In genomic region chr16:67179421-67180080, GRCh38 we compare ENCODE assay signal across 13 cellular contexts. TPM values are rescaled to one million over a fixed set of nuclear protein-coding genes. Genes with fewer than 3 reads are reported as not detected.
DNase-seq lines count a peak whose midpoint lies in the region; TF ChIP-seq lines count a peak whose summit lies in the region.
"Had no signal": no experiment of that assay in that cellular context is flagged by ENCODE, and none has a peak within 500 bp of the region (broad histone marks: within the 10 kb centered on the region; RNA-seq: fewer than 3 reads in every experiment).

No MANE protein-coding gene starts in this region.

- POLR2A ChIA-PET in OCI-LY7 (lab: Charles Lee) = no interaction called here

- CTCF ChIA-PET in OCI-LY7 (lab: Charles Lee; ENCODE audit: unreplicated experiment) = no interaction called here

- DNase-seq in GM12864 (ENCODE audit: low read depth) (no peak), OCI-LY7 (ENCODE audit: low spot score) (peak; percentile 52), erythroblast (lab: John Stamatoyannopoulos, UW) (peak; percentile 27 to 33), NCI-H1694 treated with DMSO at 0.1 percent for 48 hours (lab: John Stamatoyannopoulos, UW) (no peak), vagina (ENCODE audit: extremely low spot score in 2 of 2) (no peak), GM20000 (ENCODE audit: low spot score) (no peak)
- DNase-seq: activated CD4-positive, CD25-positive, alpha-beta regulatory T cell treated with anti-CD3 and anti-CD28 coated beads, Interleukin-2, amount 50 U/mL, for 72 hours; activated naive CD4-positive, alpha-beta T cell treated with anti-CD3 and anti-CD28 coated beads, Interleukin-2, amount 50 U/mL, for 16 hours; NCI-H1105; Peyer's patch had no signal

- peaks cover 23% of the 10 kb centered on the region for H3K27me3 ChIP-seq in BLaER1
- no peaks in the 10 kb centered on the region for H3K27me3 ChIP-seq in vagina
- H3K27me3 ChIP-seq: Peyer's patch had no signal

- H4K20me1 ChIP-seq in BLaER1 (peaks cover 55% of the 10 kb centered on the region), OCI-LY7 (ENCODE audit: insufficient read depth, low read length) (no peaks in the 10 kb centered on the region)

- no peaks in the 10 kb centered on the region for H3K9me2 ChIP-seq in OCI-LY7 (ENCODE audit: insufficient read depth, low read length)

- H3K4me1 ChIP-seq in BLaER1 (peaks cover 66% of the 10 kb centered on the region), OCI-LY7 (ENCODE audit: insufficient read depth, low read length, poor library complexity, severe bottlenecking) (peaks cover 25% of the 10 kb centered on the region), vagina (peaks cover 55% of the 10 kb centered on the region)

- H3K4me2 ChIP-seq in BLaER1 (0 out of 2 replicates have a peak overlapping the region, but pooled peaks have one; percentile 86), OCI-LY7 (ENCODE audit: low read length) (no peak overlapping the region)

- TF ChIP-seq POLR2A in erythroblast (IDR thresholded peaks at IDR 0.05; ENCODE audit: low read length) (no peak), vagina (IDR thresholded peaks at IDR 0.05) (no peak)

- intact Hi-C loops in OCI-LY7 (cut with micrococcal nuclease; ENCODE audit: unreplicated experiment) = loop anchor here (10.0 kb wide), 1 partner anchor 165 kb away; no protein-coding TSS in a partner anchor
- intact Hi-C loops in vagina (cut with DNase I) = no loop called here

- H3K36me3 ChIP-seq in BLaER1 (peaks cover 16% of the 10 kb centered on the region; the same call in 1 of the 2 replicates), OCI-LY7 (ENCODE audit: insufficient read depth, low read length) (no peaks in the 10 kb centered on the region), vagina (no peaks in the 10 kb centered on the region)
- H3K36me3 ChIP-seq: Peyer's patch had no signal

- no peaks in the 10 kb centered on the region for H3K79me2 ChIP-seq in OCI-LY7 (ENCODE audit: insufficient read depth, low read depth, low read length)
- H3K79me2 ChIP-seq: parathyroid adenoma had no signal

- H2AFZ ChIP-seq in OCI-LY7 (ENCODE audit: low read length) = no peak overlapping the region
- H2AFZ ChIP-seq: parathyroid adenoma had no signal

- TF ChIP-seq CTCF in GM12864 (IDR thresholded peaks at IDR 0.05; ENCODE audit: low read depth, low read length, missing control alignments) (peak; percentile 28), OCI-LY7 (conservative IDR thresholded peaks at IDR 0.05; ENCODE audit: low read length) (peak; percentile 69), vagina (IDR thresholded peaks at IDR 0.05) (no peak), GM20000 (IDR thresholded peaks at IDR 0.05; ENCODE audit: extremely low read depth, missing control alignments) (no peak)

- H3K9me3 ChIP-seq in BLaER1 (no peaks in the 10 kb centered on the region), OCI-LY7 (ENCODE audit: low read length) (no peaks in the 10 kb centered on the region), vagina (no peaks in the 10 kb centered on the region)
- H3K9me3 ChIP-seq: Peyer's patch had no signal

- no peak overlapping the region for H3K9ac ChIP-seq in BLaER1
- H3K9ac ChIP-seq: parathyroid adenoma had no signal

- H3K27ac ChIP-seq in BLaER1 (no peak overlapping the region), OCI-LY7 (ENCODE audit: low read depth, low read length, poor library complexity, severe bottlenecking) (no peak overlapping the region), vagina (no peak overlapping the region)

- BruUV-seq in OCI-LY7 (replicated peaks; lab: Mats Ljungman, UMichigan) = no TSS peak

- H3K4me3 ChIP-seq in BLaER1 = no peak overlapping the region
- H3K4me3 ChIP-seq in GM12864 (ENCODE audit: low read depth, low read length) = no peak overlapping the region
- H3K4me3 ChIP-seq in OCI-LY7 (ENCODE audit: low read depth, low read length, poor library complexity, severe bottlenecking) = no peak overlapping the region
- H3K4me3 ChIP-seq in vagina = no peak overlapping the region
- H3K4me3 ChIP-seq: coronary artery had no signal

RNA-seq across cellular contexts. Expression of gene MATCAP1, which starts 4.2 kb away (rescaled TPM):
- 18.0 and 22.9 TPM in 2 replicates for total RNA-seq in OCI-LY7 (2014; rRNA removed; shearing (Covaris generic))
- total RNA-seq in OCI-LY7 (2022) (39.6 and 42.3 TPM in 2 replicates), vagina (17.4 TPM)

RNA-seq across cellular contexts. Expression of gene NOL3, which starts 9.2 kb away (rescaled TPM):
- 1.1 and 2.2 TPM in 2 replicates for total RNA-seq in OCI-LY7 (2014; rRNA removed; shearing (Covaris generic))
- total RNA-seq in OCI-LY7 (2022) (4.1 and 4.4 TPM in 2 replicates), vagina (19.2 TPM)

RNA-seq across cellular contexts. Expression of gene EXOC3L1, which starts 10.4 kb away (rescaled TPM):
- not detected in 2 replicates for total RNA-seq in OCI-LY7 (2014; rRNA removed; shearing (Covaris generic))
- total RNA-seq in OCI-LY7 (2022) (not detected in 2 replicates), vagina (2.5 TPM)

RNA-seq across cellular contexts. Expression of gene E2F4, which starts 12.4 kb away (rescaled TPM):
- 139 and 157 TPM in 2 replicates for total RNA-seq in OCI-LY7 (2014; rRNA removed; shearing (Covaris generic))
- total RNA-seq in OCI-LY7 (2022) = 108 and 124 TPM in 2 replicates
- 78.1 TPM for total RNA-seq in vagina

RNA-seq across cellular contexts. Expression of gene HSF4, which starts 15.0 kb away (rescaled TPM):
- total RNA-seq in OCI-LY7 (2014; rRNA removed; shearing (Covaris generic)) = 8.1 and 12.8 TPM in 2 replicates
- 16.2 and 17.0 TPM in 2 replicates for total RNA-seq in OCI-LY7 (2022)
- total RNA-seq in vagina = 54.3 TPM

Comparison
In these comparisons a context has a peak if more than half of its experiments do, and no peak if none do; other contexts are left out.
1. DNase-seq: peak in OCI-LY7 (single experiment) and erythroblast (2 of 2); none in GM12864 (single experiment), NCI-H1694 treated with DMSO at 0.1 percent for 48 hours (single experiment), vagina (0 of 2) and GM20000 (single experiment).
2. CTCF ChIP-seq: peak in GM12864 (single experiment) and OCI-LY7 (single experiment); none in vagina (0 of 3) and GM20000 (single experiment).